1 cellular context compared by ENCODE assay signal in genomic region chr5:126676195-126676624, GRCh38.
TF ChIP-seq lines count a peak whose summit lies in the region.

No MANE protein-coding gene starts in this region.

TF ChIP-seq in HepG2, 621 proteins besides CTCF, POLR2A, EP300 and RAD21 (continued from another document):
- TF ChIP-seq, protein P1, sequence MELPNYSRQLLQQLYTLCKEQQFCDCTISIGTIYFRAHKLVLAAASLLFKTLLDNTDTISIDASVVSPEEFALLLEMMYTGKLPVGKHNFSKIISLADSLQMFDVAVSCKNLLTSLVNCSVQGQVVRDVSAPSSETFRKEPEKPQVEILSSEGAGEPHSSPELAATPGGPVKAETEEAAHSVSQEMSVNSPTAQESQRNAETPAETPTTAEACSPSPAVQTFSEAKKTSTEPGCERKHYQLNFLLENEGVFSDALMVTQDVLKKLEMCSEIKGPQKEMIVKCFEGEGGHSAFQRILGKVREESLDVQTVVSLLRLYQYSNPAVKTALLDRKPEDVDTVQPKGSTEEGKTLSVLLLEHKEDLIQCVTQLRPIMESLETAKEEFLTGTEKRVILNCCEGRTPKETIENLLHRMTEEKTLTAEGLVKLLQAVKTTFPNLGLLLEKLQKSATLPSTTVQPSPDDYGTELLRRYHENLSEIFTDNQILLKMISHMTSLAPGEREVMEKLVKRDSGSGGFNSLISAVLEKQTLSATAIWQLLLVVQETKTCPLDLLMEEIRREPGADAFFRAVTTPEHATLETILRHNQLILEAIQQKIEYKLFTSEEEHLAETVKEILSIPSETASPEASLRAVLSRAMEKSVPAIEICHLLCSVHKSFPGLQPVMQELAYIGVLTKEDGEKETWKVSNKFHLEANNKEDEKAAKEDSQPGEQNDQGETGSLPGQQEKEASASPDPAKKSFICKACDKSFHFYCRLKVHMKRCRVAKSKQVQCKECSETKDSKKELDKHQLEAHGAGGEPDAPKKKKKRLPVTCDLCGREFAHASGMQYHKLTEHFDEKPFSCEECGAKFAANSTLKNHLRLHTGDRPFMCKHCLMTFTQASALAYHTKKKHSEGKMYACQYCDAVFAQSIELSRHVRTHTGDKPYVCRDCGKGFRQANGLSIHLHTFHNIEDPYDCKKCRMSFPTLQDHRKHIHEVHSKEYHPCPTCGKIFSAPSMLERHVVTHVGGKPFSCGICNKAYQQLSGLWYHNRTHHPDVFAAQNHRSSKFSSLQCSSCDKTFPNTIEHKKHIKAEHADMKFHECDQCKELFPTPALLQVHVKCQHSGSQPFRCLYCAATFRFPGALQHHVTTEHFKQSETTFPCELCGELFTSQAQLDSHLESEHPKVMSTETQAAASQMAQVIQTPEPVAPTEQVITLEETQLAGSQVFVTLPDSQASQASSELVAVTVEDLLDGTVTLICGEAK (IDR thresholded peaks at IDR 0.05), result no peak
- TF ChIP-seq, protein P1 (CRISPR knock-in tag; IDR thresholded peaks at IDR 0.05), result no peak
- TF ChIP-seq, protein P2, sequence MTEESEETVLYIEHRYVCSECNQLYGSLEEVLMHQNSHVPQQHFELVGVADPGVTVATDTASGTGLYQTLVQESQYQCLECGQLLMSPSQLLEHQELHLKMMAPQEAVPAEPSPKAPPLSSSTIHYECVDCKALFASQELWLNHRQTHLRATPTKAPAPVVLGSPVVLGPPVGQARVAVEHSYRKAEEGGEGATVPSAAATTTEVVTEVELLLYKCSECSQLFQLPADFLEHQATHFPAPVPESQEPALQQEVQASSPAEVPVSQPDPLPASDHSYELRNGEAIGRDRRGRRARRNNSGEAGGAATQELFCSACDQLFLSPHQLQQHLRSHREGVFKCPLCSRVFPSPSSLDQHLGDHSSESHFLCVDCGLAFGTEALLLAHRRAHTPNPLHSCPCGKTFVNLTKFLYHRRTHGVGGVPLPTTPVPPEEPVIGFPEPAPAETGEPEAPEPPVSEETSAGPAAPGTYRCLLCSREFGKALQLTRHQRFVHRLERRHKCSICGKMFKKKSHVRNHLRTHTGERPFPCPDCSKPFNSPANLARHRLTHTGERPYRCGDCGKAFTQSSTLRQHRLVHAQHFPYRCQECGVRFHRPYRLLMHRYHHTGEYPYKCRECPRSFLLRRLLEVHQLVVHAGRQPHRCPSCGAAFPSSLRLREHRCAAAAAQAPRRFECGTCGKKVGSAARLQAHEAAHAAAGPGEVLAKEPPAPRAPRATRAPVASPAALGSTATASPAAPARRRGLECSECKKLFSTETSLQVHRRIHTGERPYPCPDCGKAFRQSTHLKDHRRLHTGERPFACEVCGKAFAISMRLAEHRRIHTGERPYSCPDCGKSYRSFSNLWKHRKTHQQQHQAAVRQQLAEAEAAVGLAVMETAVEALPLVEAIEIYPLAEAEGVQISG (CRISPR knock-in tag; IDR thresholded peaks at IDR 0.05), result no peak; the same call in 1 of the 2 replicates
- TF ChIP-seq, protein P3, sequence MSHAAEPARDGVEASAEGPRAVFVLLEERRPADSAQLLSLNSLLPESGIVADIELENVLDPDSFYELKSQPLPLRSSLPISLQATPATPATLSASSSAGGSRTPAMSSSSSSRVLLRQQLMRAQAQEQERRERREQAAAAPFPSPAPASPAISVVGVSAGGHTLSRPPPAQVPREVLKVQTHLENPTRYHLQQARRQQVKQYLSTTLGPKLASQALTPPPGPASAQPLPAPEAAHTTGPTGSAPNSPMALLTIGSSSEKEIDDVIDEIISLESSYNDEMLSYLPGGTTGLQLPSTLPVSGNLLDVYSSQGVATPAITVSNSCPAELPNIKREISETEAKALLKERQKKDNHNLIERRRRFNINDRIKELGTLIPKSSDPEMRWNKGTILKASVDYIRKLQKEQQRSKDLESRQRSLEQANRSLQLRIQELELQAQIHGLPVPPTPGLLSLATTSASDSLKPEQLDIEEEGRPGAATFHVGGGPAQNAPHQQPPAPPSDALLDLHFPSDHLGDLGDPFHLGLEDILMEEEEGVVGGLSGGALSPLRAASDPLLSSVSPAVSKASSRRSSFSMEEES (CRISPR knock-in tag; IDR thresholded peaks at IDR 0.05), result no peak
- TF ChIP-seq GRHL1 (CRISPR knock-in tag; conservative IDR thresholded peaks at IDR 0.05), result no peak
- TF ChIP-seq ZNF775 (CRISPR knock-in tag; IDR thresholded peaks at IDR 0.05; ENCODE audit: borderline replicate concordance), result no peak
- no peak for TF ChIP-seq ZNF776 (CRISPR knock-in tag; IDR thresholded peaks at IDR 0.05)
- no peak for TF ChIP-seq ZNF225 (CRISPR knock-in tag; IDR thresholded peaks at IDR 0.05)
- TF ChIP-seq ZFAT (CRISPR knock-in tag; conservative IDR thresholded peaks at IDR 0.05), result no peak
- TF ChIP-seq GTF3A (CRISPR knock-in tag; conservative IDR thresholded peaks at IDR 0.05), result no peak
- no peak for TF ChIP-seq ZNF235 (CRISPR knock-in tag; IDR thresholded peaks at IDR 0.05; ENCODE audit: borderline replicate concordance)
- no peak for TF ChIP-seq ZNF770 (CRISPR knock-in tag; IDR thresholded peaks at IDR 0.05)
- TF ChIP-seq ZFP36 (IDR thresholded peaks at IDR 0.05; ENCODE audit: borderline replicate concordance, low read depth, low read length, partially characterized antibody), result no peak
- no peak for TF ChIP-seq PAXIP1 (CRISPR knock-in tag; conservative IDR thresholded peaks at IDR 0.05)
- TF ChIP-seq ZNF674 (CRISPR knock-in tag; IDR thresholded peaks at IDR 0.05; ENCODE audit: low read depth), result no peak
- TF ChIP-seq ELF1 (CRISPR knock-in tag; IDR thresholded peaks at IDR 0.05), result no peak
